Comparison of ENCODE assay signal across 10 cellular contexts in the genomic region with DNA sequence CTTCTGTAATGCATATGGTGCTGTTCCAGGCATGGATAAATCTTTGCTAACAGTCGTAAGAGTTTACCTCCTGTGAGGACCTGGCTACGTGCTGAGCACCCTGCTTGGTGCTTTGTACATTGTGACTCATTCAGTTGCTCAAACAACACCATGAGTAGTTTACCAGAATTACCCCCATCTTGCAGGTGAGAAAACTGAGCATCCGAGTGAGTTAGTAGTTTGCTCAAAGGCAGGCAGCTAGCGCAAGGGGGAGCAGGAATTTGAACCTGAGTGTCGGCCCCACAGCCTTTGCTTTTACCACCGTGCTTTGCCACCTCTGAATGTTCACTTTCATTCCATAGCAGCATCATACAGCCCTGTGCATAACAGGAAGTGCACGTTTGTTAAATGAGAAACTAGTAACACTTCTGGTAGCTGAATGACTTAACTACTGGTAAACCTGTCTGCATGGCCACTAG.
A peak's percentile ranks its signal among the peaks of the same experiment; 100 is the strongest.
DNase-seq lines count a peak whose midpoint lies in the region; ATAC-seq, FAIRE-seq and TF ChIP-seq lines count a peak whose summit lies in the region.
"Had no signal": no experiment of that assay in that cellular context is flagged by ENCODE, and none has a peak within 500 bp of the region (broad histone marks: within the 10 kb centered on the region; RNA-seq: fewer than 3 reads in every experiment).

No MANE protein-coding gene starts in this region.

- H3K4me1 Mint-ChIP-seq in activated T-helper 17 cell treated with anti-CD3 and anti-CD28 coated beads, Interleukin-2, amount 50 U/mL, for 72 hours: peaks cover 14% of the 10 kb centered on the region

- H3K4me1 ChIP-seq in SK-N-SH (ENCODE audit: control insufficient read depth in 1 of 2, insufficient read depth in 2 of 2, low read depth in 1 of 2, low read length in 1 of 2) (peaks cover 0 to 2% of the 10 kb centered on the region in 2 experiments; a peak in 2 of 4 replicates), suprapubic skin (no peaks in the 10 kb centered on the region)

- no peak overlapping the region for H3K9ac ChIP-seq in SK-N-SH

- CTCF ChIA-PET in SK-N-SH (lab: Yijun Ruan, JAX): interaction anchor here (1.7 kb wide), 1 partner anchor 337 kb away, joined by 5 read pairs; no protein-coding TSS in a partner anchor

- H3K4me2 ChIP-seq in SK-N-SH: no peak overlapping the region

- TF ChIP-seq POLR2A in suprapubic skin (IDR thresholded peaks at IDR 0.05): no peak

- no peak for FAIRE-seq in urothelium cell line (lab: Jason Lieb, UNC)

- no peak for TF ChIP-seq RAD21 in SK-N-SH (IDR thresholded peaks at IDR 0.05; ENCODE audit: low read length)

- peak overlapping the region; percentile 96 for H3K27ac Mint-ChIP-seq in activated T-helper 17 cell treated with anti-CD3 and anti-CD28 coated beads, Interleukin-2, amount 50 U/mL, for 72 hours

- DNase-seq in SK-N-SH (no peak), GF-D8 (lab: John Stamatoyannopoulos, UW) (no peak), suprapubic skin (ENCODE audit: low spot score in 2 of 2) (no peak), urothelium cell line (ENCODE audit: low spot score) (no peak)
- DNase-seq in stimulated activated CD8-positive, alpha-beta memory T cell treated with anti-CD3 and anti-CD28 coated beads, Interleukin-15, amount 100 ng/mL, for 48 hours (ENCODE audit: low read depth in 2 of 2): peak; percentile 4 to 20
- DNase-seq: NCI-H446 had no signal

- H3K27ac ChIP-seq in SK-N-SH (ENCODE audit: low read depth in 2 of 2, low read length in 1 of 2): no peak overlapping the region; a peak in 1 of 4 replicates
- no peak overlapping the region for H3K27ac ChIP-seq in suprapubic skin

- no peak overlapping the region for H2AFZ ChIP-seq in SK-N-SH (ENCODE audit: low read depth)

- H4K20me1 ChIP-seq in SK-N-SH (ENCODE audit: insufficient read depth): no peaks in the 10 kb centered on the region

- H3K27me3 Mint-ChIP-seq in activated T-helper 17 cell treated with anti-CD3 and anti-CD28 coated beads, Interleukin-2, amount 50 U/mL, for 72 hours: no peaks in the 10 kb centered on the region

- peaks cover 4% of the 10 kb centered on the region; the same call in 1 of the 2 replicates for H3K79me2 ChIP-seq in SK-N-SH (ENCODE audit: insufficient read depth)

- TF ChIP-seq CTCF in SK-N-SH (IDR thresholded peaks at IDR 0.05): no peak
- TF ChIP-seq CTCF in suprapubic skin (IDR thresholded peaks at IDR 0.05): no peak

- H3F3A ChIP-seq in SK-N-SH (replicated peaks; ENCODE audit: insufficient read depth): no peaks in the 10 kb centered on the region

- no peaks in the 10 kb centered on the region for H3K9me3 Mint-ChIP-seq in activated T-helper 17 cell treated with anti-CD3 and anti-CD28 coated beads, Interleukin-2, amount 50 U/mL, for 72 hours

- H3K27me3 ChIP-seq in SK-N-SH (ENCODE audit: insufficient read depth) (no peaks in the 10 kb centered on the region), suprapubic skin (no peaks in the 10 kb centered on the region)

- peak overlapping the region; percentile 78 for H3K4me3 Mint-ChIP-seq in activated T-helper 17 cell treated with anti-CD3 and anti-CD28 coated beads, Interleukin-2, amount 50 U/mL, for 72 hours

- WGBS in SK-N-SH (ENCODE audit: low lambda C conversion rate): 84% methylated on average over 5 of the region's 7 CpGs
- 87% methylated on average over 7 of the region's 7 CpGs for WGBS in suprapubic skin

- H3K36me3 Mint-ChIP-seq in activated T-helper 17 cell treated with anti-CD3 and anti-CD28 coated beads, Interleukin-2, amount 50 U/mL, for 72 hours (ENCODE audit: low read depth): peaks cover 69% of the 10 kb centered on the region

- TF ChIP-seq EP300 in SK-N-SH (IDR thresholded peaks at IDR 0.05; ENCODE audit: borderline replicate concordance in 1 of 2, low read depth in 1 of 2, low read length in 1 of 2) (no peak), suprapubic skin (IDR thresholded peaks at IDR 0.05) (no peak)

- peak; percentile 79 for ATAC-seq in SK-N-SH treated with all-trans-retinoic acid at 6 μM for 48 hours
- peak; percentile 73 for ATAC-seq in HG03039 (IDR thresholded peaks at IDR 0.05; ENCODE audit: unreplicated experiment)
- peak; percentile 93 for ATAC-seq in activated T-helper 17 cell treated with anti-CD3 and anti-CD28 coated beads, Interleukin-2, amount 50 U/mL, for 72 hours (replicated peaks)
- ATAC-seq: HCT116 had no signal

- H3K4me3 ChIP-seq in SK-N-SH (ENCODE audit: low read depth in 2 of 2, low read length in 1 of 2) (no peak overlapping the region), suprapubic skin (no peak overlapping the region)

- H3K36me3 ChIP-seq in SK-N-SH (replicated peaks in 1 of 2; ENCODE audit: control insufficient read depth in 1 of 2, insufficient read depth in 2 of 2, low read length in 1 of 2) (peaks cover 12 to 20% of the 10 kb centered on the region in 2 experiments), suprapubic skin (no peaks in the 10 kb centered on the region)

- H3K9me3 ChIP-seq in SK-N-SH (no peaks in the 10 kb centered on the region), suprapubic skin (no peaks in the 10 kb centered on the region)

- H3K9me2 ChIP-seq in SK-N-SH: no peaks in the 10 kb centered on the region

- POLR2A ChIA-PET in SK-N-SH (lab: Yijun Ruan, JAX): no interaction called here

TF ChIP-seq in SK-N-SH treated with all-trans-retinoic acid at 6 μM for 48 hours, 23 proteins besides CTCF, POLR2A, EP300 and RAD21 (continues in another document):
- TF ChIP-seq ARNTL (CRISPR knock-in tag; IDR thresholded peaks at IDR 0.05; ENCODE audit: borderline replicate concordance, low read depth): no peak
- no peak for TF ChIP-seq GLIS3 (CRISPR knock-in tag; IDR thresholded peaks at IDR 0.05)
- TF ChIP-seq, protein P1, sequence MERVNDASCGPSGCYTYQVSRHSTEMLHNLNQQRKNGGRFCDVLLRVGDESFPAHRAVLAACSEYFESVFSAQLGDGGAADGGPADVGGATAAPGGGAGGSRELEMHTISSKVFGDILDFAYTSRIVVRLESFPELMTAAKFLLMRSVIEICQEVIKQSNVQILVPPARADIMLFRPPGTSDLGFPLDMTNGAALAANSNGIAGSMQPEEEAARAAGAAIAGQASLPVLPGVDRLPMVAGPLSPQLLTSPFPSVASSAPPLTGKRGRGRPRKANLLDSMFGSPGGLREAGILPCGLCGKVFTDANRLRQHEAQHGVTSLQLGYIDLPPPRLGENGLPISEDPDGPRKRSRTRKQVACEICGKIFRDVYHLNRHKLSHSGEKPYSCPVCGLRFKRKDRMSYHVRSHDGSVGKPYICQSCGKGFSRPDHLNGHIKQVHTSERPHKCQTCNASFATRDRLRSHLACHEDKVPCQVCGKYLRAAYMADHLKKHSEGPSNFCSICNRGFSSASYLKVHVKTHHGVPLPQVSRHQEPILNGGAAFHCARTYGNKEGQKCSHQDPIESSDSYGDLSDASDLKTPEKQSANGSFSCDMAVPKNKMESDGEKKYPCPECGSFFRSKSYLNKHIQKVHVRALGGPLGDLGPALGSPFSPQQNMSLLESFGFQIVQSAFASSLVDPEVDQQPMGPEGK (CRISPR knock-in tag; IDR thresholded peaks at IDR 0.05; ENCODE audit: borderline replicate concordance): no peak
- no peak for TF ChIP-seq CSDC2 (CRISPR knock-in tag; IDR thresholded peaks at IDR 0.05)
- no peak for TF ChIP-seq ESRRG (CRISPR knock-in tag; IDR thresholded peaks at IDR 0.05)
- TF ChIP-seq TOX (CRISPR knock-in tag; IDR thresholded peaks at IDR 0.05; ENCODE audit: borderline replicate concordance): no peak
- TF ChIP-seq ZNF565 (CRISPR knock-in tag; conservative IDR thresholded peaks at IDR 0.05; ENCODE audit: low read depth): no peak
- TF ChIP-seq ISL1 (CRISPR knock-in tag; IDR thresholded peaks at IDR 0.05): no peak
- TF ChIP-seq ZNF70 (CRISPR knock-in tag; IDR thresholded peaks at IDR 0.05): no peak

TF ChIP-seq in SK-N-SH, 30 proteins besides CTCF, POLR2A, EP300 and RAD21:
- no peak for TF ChIP-seq CHD2 (IDR thresholded peaks at IDR 0.05; ENCODE audit: low read length, partially characterized antibody)
- no peak for TF ChIP-seq RXRA (IDR thresholded peaks at IDR 0.05; ENCODE audit: borderline replicate concordance, low read depth)
- TF ChIP-seq, protein P2, sequence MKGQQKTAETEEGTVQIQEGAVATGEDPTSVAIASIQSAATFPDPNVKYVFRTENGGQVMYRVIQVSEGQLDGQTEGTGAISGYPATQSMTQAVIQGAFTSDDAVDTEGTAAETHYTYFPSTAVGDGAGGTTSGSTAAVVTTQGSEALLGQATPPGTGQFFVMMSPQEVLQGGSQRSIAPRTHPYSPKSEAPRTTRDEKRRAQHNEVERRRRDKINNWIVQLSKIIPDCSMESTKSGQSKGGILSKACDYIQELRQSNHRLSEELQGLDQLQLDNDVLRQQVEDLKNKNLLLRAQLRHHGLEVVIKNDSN (IDR thresholded peaks at IDR 0.05; ENCODE audit: borderline replicate concordance, low read depth): no peak
- TF ChIP-seq NFIC (IDR thresholded peaks at IDR 0.05; ENCODE audit: borderline replicate concordance): no peak
- TF ChIP-seq, protein P3, sequence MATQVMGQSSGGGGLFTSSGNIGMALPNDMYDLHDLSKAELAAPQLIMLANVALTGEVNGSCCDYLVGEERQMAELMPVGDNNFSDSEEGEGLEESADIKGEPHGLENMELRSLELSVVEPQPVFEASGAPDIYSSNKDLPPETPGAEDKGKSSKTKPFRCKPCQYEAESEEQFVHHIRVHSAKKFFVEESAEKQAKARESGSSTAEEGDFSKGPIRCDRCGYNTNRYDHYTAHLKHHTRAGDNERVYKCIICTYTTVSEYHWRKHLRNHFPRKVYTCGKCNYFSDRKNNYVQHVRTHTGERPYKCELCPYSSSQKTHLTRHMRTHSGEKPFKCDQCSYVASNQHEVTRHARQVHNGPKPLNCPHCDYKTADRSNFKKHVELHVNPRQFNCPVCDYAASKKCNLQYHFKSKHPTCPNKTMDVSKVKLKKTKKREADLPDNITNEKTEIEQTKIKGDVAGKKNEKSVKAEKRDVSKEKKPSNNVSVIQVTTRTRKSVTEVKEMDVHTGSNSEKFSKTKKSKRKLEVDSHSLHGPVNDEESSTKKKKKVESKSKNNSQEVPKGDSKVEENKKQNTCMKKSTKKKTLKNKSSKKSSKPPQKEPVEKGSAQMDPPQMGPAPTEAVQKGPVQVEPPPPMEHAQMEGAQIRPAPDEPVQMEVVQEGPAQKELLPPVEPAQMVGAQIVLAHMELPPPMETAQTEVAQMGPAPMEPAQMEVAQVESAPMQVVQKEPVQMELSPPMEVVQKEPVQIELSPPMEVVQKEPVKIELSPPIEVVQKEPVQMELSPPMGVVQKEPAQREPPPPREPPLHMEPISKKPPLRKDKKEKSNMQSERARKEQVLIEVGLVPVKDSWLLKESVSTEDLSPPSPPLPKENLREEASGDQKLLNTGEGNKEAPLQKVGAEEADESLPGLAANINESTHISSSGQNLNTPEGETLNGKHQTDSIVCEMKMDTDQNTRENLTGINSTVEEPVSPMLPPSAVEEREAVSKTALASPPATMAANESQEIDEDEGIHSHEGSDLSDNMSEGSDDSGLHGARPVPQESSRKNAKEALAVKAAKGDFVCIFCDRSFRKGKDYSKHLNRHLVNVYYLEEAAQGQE (IDR thresholded peaks at IDR 0.05; ENCODE audit: low read depth, low read length): no peak
- no peak for TF ChIP-seq MXI1 (IDR thresholded peaks at IDR 0.05; ENCODE audit: low read depth, low read length)
- TF ChIP-seq TCF12 (IDR thresholded peaks at IDR 0.05): no peak

Comparison
In these comparisons a context has a peak if more than half of its experiments do, and no peak if none do; other contexts are left out.
1. DNase-seq: peak in stimulated activated CD8-positive, alpha-beta memory T cell treated with anti-CD3 and anti-CD28 coated beads, Interleukin-15, amount 100 ng/mL, for 48 hours (2 of 2); none in SK-N-SH (single experiment), GF-D8 (single experiment), suprapubic skin (0 of 2) and urothelium cell line (single experiment).
2. Peak in every context shown above with its lines, with median percentiles within 50 percentile points of each other: ATAC-seq.